Comparison of ENCODE assay signal across 9 cellular contexts in genomic region chr19:11673608-11674041, GRCh38.
A peak's percentile ranks its signal among the peaks of the same experiment; 100 is the strongest.
DNase-seq lines count a peak whose midpoint lies in the region; ATAC-seq and TF ChIP-seq lines count a peak whose summit lies in the region.
"Had no signal": no experiment of that assay in that cellular context is flagged by ENCODE, and none has a peak within 500 bp of the region (broad histone marks: within the 10 kb centered on the region; RNA-seq: fewer than 3 reads in every experiment).

No MANE protein-coding gene starts in this region.

- peak overlapping the region; percentile 43 for H3K4me3 ChIP-seq in choroid plexus epithelial cell (ENCODE audit: low read depth, low read length)
- peak overlapping the region; percentile 31 for H3K4me3 ChIP-seq in kidney epithelial cell (ENCODE audit: low read depth, low read length)
- H3K4me3 ChIP-seq: SJSA1 had no signal

- no peaks in the 10 kb centered on the region for H3K36me3 ChIP-seq in kidney epithelial cell (ENCODE audit: control insufficient read depth, insufficient read depth, low read length)
- H3K36me3 ChIP-seq: SJSA1 had no signal

- no peaks in the 10 kb centered on the region for H3K27me3 ChIP-seq in kidney epithelial cell (ENCODE audit: control insufficient read depth, insufficient read depth, low read length)
- H3K27me3 ChIP-seq: SJSA1 had no signal

- ATAC-seq in HG03095 (IDR thresholded peaks at IDR 0.05; ENCODE audit: unreplicated experiment), result no peak
- no peak for ATAC-seq in GM19035 (IDR thresholded peaks at IDR 0.05; ENCODE audit: unreplicated experiment)

- peak; percentile 87 for TF ChIP-seq CTCF in choroid plexus epithelial cell (conservative IDR thresholded peaks at IDR 0.05; ENCODE audit: low read depth, low read length)
- TF ChIP-seq CTCF in kidney epithelial cell (IDR thresholded peaks at IDR 0.05; ENCODE audit: insufficient read depth, low read length, poor library complexity, severe bottlenecking), result peak; percentile 65

- DNase-seq in EL, result peak; percentile 47
- peak; percentile 33 for DNase-seq in NCI-H146 (lab: John Stamatoyannopoulos, UW)
- DNase-seq in choroid plexus epithelial cell (ENCODE audit: low read depth), result peak; percentile 73
- no peak for DNase-seq in kidney epithelial cell (ENCODE audit: low read depth)
- peak; percentile 36 for DNase-seq in smooth muscle cell of the brain vasculature (ENCODE audit: low read depth, low spot score)
- no peak for DNase-seq in NCI-H226

Comparison
In these comparisons a context has a peak if more than half of its experiments do, and no peak if none do; other contexts are left out.
1. DNase-seq: peak in EL (single experiment), NCI-H146 (single experiment), choroid plexus epithelial cell (single experiment) and smooth muscle cell of the brain vasculature (single experiment); none in kidney epithelial cell (single experiment) and NCI-H226 (single experiment).